ENCODE assay signal across 8 cellular contexts in genomic region chr16:50697421-50697715, GRCh38. TPM values are rescaled to one million over a fixed set of nuclear protein-coding genes. Genes with fewer than 3 reads are reported as not detected.
DNase-seq lines count a peak whose midpoint lies in the region; ATAC-seq and TF ChIP-seq lines count a peak whose summit lies in the region.

No MANE protein-coding gene starts in this region.

- H2BK15ac ChIP-seq in IMR-90 (ENCODE audit: low read depth, low read length), result no peak overlapping the region
- H2BK15ac ChIP-seq in neuronal stem cell (ENCODE audit: low read length), result peak overlapping the region; percentile 11

- H2BK5ac ChIP-seq in IMR-90 (ENCODE audit: low read depth, low read length, poor library complexity, severe bottlenecking) (no peak overlapping the region), neuronal stem cell (ENCODE audit: low read length) (no peak overlapping the region)

- DNase-seq in IMR-90, result no peak
- no peak for DNase-seq in coronary artery (ENCODE audit: low spot score)
- no peak for DNase-seq in neuronal stem cell (ENCODE audit: low spot score)
- no peak for DNase-seq in GOT3 (lab: John Stamatoyannopoulos, UW)
- no peak for DNase-seq in HCEC 1CT
- DNase-seq in inferior parietal cortex (ENCODE audit: extremely low spot score), result no peak
- DNase-seq in H4 (ENCODE audit: low spot score), result no peak

- CTCF ChIA-PET in IMR-90 (lab: Yijun Ruan, JAX), result no interaction called here

- H3K14ac ChIP-seq in IMR-90 (replicated peaks; ENCODE audit: low read depth, low read length) (no peak overlapping the region), neuronal stem cell (ENCODE audit: low read length) (no peak overlapping the region)

- no peak overlapping the region for H4K91ac ChIP-seq in IMR-90 (ENCODE audit: insufficient read depth, low read depth, low read length)
- no peak overlapping the region for H4K91ac ChIP-seq in neuronal stem cell (ENCODE audit: low read depth, low read length, poor library complexity)

- no TSS peak for BruUV-seq in IMR-90 (replicated peaks; lab: Mats Ljungman, UMichigan)

- H2BK120ac ChIP-seq in IMR-90 (ENCODE audit: low read depth, low read length) (no peak overlapping the region), neuronal stem cell (ENCODE audit: low read depth, low read length) (no peak overlapping the region)

- 0 out of 2 replicates have a peak overlapping the region, but pooled peaks have one; percentile 31 for H4K5ac ChIP-seq in IMR-90 (ENCODE audit: low read depth, low read length)

- H3K9me1 ChIP-seq in IMR-90 (ENCODE audit: insufficient read depth, low read length), result 0 out of 2 replicates have a peak, but pooled peaks cover 4% of the 10 kb centered on the region

- H3K23ac ChIP-seq in IMR-90 (ENCODE audit: low read depth, low read length) (no peak overlapping the region), neuronal stem cell (ENCODE audit: low read depth, low read length, poor library complexity) (no peak overlapping the region)

- H2AK5ac ChIP-seq in IMR-90 (ENCODE audit: low read depth, low read length) (no peak overlapping the region), neuronal stem cell (ENCODE audit: low read depth, low read length) (no peak overlapping the region)

- dilution Hi-C loops in IMR-90 (cut with HindIII; ENCODE audit: low sequenced_read_pairs, unreplicated experiment), result no loop called here

- WGBS in IMR-90 (ENCODE audit: extremely low coverage in 2 of 2, insufficient read length in 1 of 2), 2 experiments, result no CpG with 5 or more reads among the region's 5 CpGs
- no CpG with 5 or more reads among the region's 5 CpGs for WGBS in neuronal stem cell (ENCODE audit: extremely low coverage in 2 of 2, insufficient read length in 2 of 2, insufficient replicate concordance in 1 of 2), 2 donors

- H3K4me1 ChIP-seq in BLaER1 (peaks cover 65% of the 10 kb centered on the region), IMR-90 (ENCODE audit: control insufficient read depth, insufficient read depth, low read length) (no peaks in the 10 kb centered on the region), neuronal stem cell (ENCODE audit: control insufficient read depth in 2 of 2, insufficient read depth in 1 of 2, low read depth in 1 of 2, low read length in 2 of 2) (peaks cover 0 to 11% of the 10 kb centered on the region in 2 donors)

- peak overlapping the region; percentile 44; the same call in 1 of the 2 replicates for H3K4me3 ChIP-seq in BLaER1
- H3K4me3 ChIP-seq in IMR-90 (ENCODE audit: insufficient read depth, low read depth, low read length), result no peak overlapping the region
- peak overlapping the region; percentile 75 for H3K4me3 ChIP-seq in coronary artery
- no peak overlapping the region for H3K4me3 ChIP-seq in neuronal stem cell (ENCODE audit: low read length in 2 of 2)

- intact Hi-C loops in IMR-90 (cut with micrococcal nuclease), result no loop called here

- H3K4ac ChIP-seq in IMR-90 (ENCODE audit: low read depth, low read length) (no peak overlapping the region), neuronal stem cell (ENCODE audit: low read length) (no peak overlapping the region)

- TF ChIP-seq CTCF in IMR-90 (conservative IDR thresholded peaks at IDR 0.05; ENCODE audit: low read depth, low read length) (no peak), coronary artery (IDR thresholded peaks at IDR 0.05) (no peak)

- no peak overlapping the region for H4K8ac ChIP-seq in IMR-90 (ENCODE audit: low read depth in 2 of 2, low read length in 2 of 2)
- H4K8ac ChIP-seq in neuronal stem cell (ENCODE audit: low read depth, low read length), result no peak overlapping the region

- H3K56ac ChIP-seq in IMR-90 (ENCODE audit: extremely low read depth, insufficient read depth, low read length), result no peak overlapping the region

- no peak overlapping the region for H2BK20ac ChIP-seq in IMR-90 (ENCODE audit: low read depth, low read length)

- H3K79me1 ChIP-seq in IMR-90 (ENCODE audit: low read depth in 1 of 2, low read length in 2 of 2) (no peaks in the 10 kb centered on the region), neuronal stem cell (ENCODE audit: low read depth, low read length) (no peaks in the 10 kb centered on the region)

- H3K4me2 ChIP-seq in BLaER1 (peak overlapping the region; percentile 92), IMR-90 (ENCODE audit: low read depth, low read length) (no peak overlapping the region), neuronal stem cell (ENCODE audit: insufficient read depth, low read length, poor library complexity, severe bottlenecking) (no peak overlapping the region)

- TF ChIP-seq RAD21 in IMR-90 (IDR thresholded peaks at IDR 0.05; ENCODE audit: low read length), result no peak

- H3K27me3 ChIP-seq in BLaER1, result no peaks in the 10 kb centered on the region
- peaks cover 14% of the 10 kb centered on the region for H3K27me3 ChIP-seq in IMR-90 (ENCODE audit: control insufficient read depth, insufficient read depth, low read length)
- H3K27me3 ChIP-seq in neuronal stem cell (ENCODE audit: control insufficient read depth in 3 of 3, insufficient read depth in 3 of 3, low read depth in 1 of 3, low read length in 3 of 3), result peaks cover 2 to 42% (median 21%) of the 10 kb centered on the region in 3 experiments

- H3K9me3 ChIP-seq in BLaER1 (no peaks in the 10 kb centered on the region), IMR-90 (ENCODE audit: control insufficient read depth, insufficient read depth, low read length) (no peaks in the 10 kb centered on the region), neuronal stem cell (replicated peaks in 1 of 2; ENCODE audit: control insufficient read depth in 2 of 2, insufficient read depth in 1 of 2, low read depth in 1 of 2, low read length in 2 of 2) (peaks cover 0 to 1% of the 10 kb centered on the region in 2 donors)

- in situ Hi-C loops in IMR-90 (cut with MboI; ENCODE audit: low sequenced_read_pairs), result no loop called here

- H2AK9ac ChIP-seq in IMR-90 (replicated peaks; ENCODE audit: low read depth, low read length, poor library complexity), result peak overlapping the region; percentile 38

- POLR2A ChIA-PET in IMR-90 (lab: Charles Lee; ENCODE audit: unreplicated experiment), result no interaction called here

- H3K18ac ChIP-seq in IMR-90 (ENCODE audit: low read depth, low read length) (no peak overlapping the region), neuronal stem cell (ENCODE audit: low read length) (peak overlapping the region; percentile 5)

- ATAC-seq in IMR-90 (ENCODE audit: low read depth), result no peak

- no peak overlapping the region for H2BK12ac ChIP-seq in neuronal stem cell (ENCODE audit: low read length)

- H3K27ac ChIP-seq in BLaER1, result peak overlapping the region; percentile 68
- no peak overlapping the region for H3K27ac ChIP-seq in IMR-90 (ENCODE audit: insufficient read depth, low read length)
- H3K27ac ChIP-seq in coronary artery, result peak overlapping the region; percentile 11 to 57
- no peak overlapping the region for H3K27ac ChIP-seq in neuronal stem cell (replicated peaks; ENCODE audit: low read length)

- no peaks in the 10 kb centered on the region for H4K20me1 ChIP-seq in BLaER1
- no peaks in the 10 kb centered on the region for H4K20me1 ChIP-seq in IMR-90 (ENCODE audit: insufficient read depth, low read length)

- TF ChIP-seq POLR2A in IMR-90 (IDR thresholded peaks at IDR 0.05; ENCODE audit: low read depth, low read length), result no peak

- H3K9ac ChIP-seq in BLaER1, result peak overlapping the region; percentile 70; the same call in 1 of the 2 replicates
- H3K9ac ChIP-seq in IMR-90 (ENCODE audit: low read depth, low read length), result no peak overlapping the region
- H3K9ac ChIP-seq in neuronal stem cell (ENCODE audit: low read depth, low read length, poor library complexity), result no peak overlapping the region

- H3K36me3 ChIP-seq in BLaER1 (no peaks in the 10 kb centered on the region), IMR-90 (ENCODE audit: control insufficient read depth, insufficient read depth, low read length) (no peaks in the 10 kb centered on the region), neuronal stem cell (replicated peaks in 1 of 2; ENCODE audit: control insufficient read depth in 2 of 2, insufficient read depth in 2 of 2, low read length in 2 of 2) (no peaks in the 10 kb centered on the region)

- H2AFZ ChIP-seq in IMR-90 (replicated peaks; ENCODE audit: low read length, poor library complexity) (no peak overlapping the region), neuronal stem cell (ENCODE audit: low read length) (no peak overlapping the region)

TF ChIP-seq in IMR-90, 13 proteins besides CTCF, POLR2A, EP300 and RAD21:
- no peak for TF ChIP-seq CEBPB (IDR thresholded peaks at IDR 0.05; ENCODE audit: low read depth, low read length)
- TF ChIP-seq MAZ (IDR thresholded peaks at IDR 0.05; ENCODE audit: borderline replicate concordance, low read depth, low read length), result no peak
- no peak for TF ChIP-seq MXI1 (IDR thresholded peaks at IDR 0.05; ENCODE audit: borderline replicate concordance, low read depth, low read length)
- no peak for TF ChIP-seq BHLHE40 (IDR thresholded peaks at IDR 0.05; ENCODE audit: low read depth, low read length)
- no peak for TF ChIP-seq MAFK (IDR thresholded peaks at IDR 0.05; ENCODE audit: low read depth, low read length)
- no peak for TF ChIP-seq RCOR1 (IDR thresholded peaks at IDR 0.05; ENCODE audit: insufficient replicate concordance, low read length)
- TF ChIP-seq SMC3 (IDR thresholded peaks at IDR 0.05; ENCODE audit: low read depth, low read length), result no peak
- TF ChIP-seq FOS (IDR thresholded peaks at IDR 0.05; ENCODE audit: low read depth, low read length), result no peak
- TF ChIP-seq CHD1 (IDR thresholded peaks at IDR 0.05; ENCODE audit: low read depth, low read length), result no peak

RNA-seq across cellular contexts. Expression of gene NOD2, which starts 4.0 kb away (rescaled TPM):
- not detected in 2 replicates for total RNA-seq in IMR-90 (2012; rRNA removed)
- polyA plus RNA-seq in IMR-90 (2012; rRNA removed), result not detected in 2 replicates
- polyA plus RNA-seq in IMR-90 (2012; cell fraction: cytosol; rRNA removed), result not detected in 2 replicates
- 0.01 TPM in 1 of 2 replicates, not detected in the other for polyA plus RNA-seq in IMR-90 (2012; cell fraction: nucleus; rRNA removed; ENCODE audit: low replicate concordance)
- polyA plus RNA-seq in neuronal stem cell (2013, experiment 1 of 2), result 0.14 TPM
- 0.06 TPM for polyA plus RNA-seq in neuronal stem cell (2013, experiment 2 of 2)
- not detected in 2 replicates for total RNA-seq in H4 (2014; rRNA removed; shearing (Covaris generic))

RNA-seq across cellular contexts. Expression of gene SNX20, which starts 16.3 kb away (rescaled TPM):
- not detected in 2 replicates for total RNA-seq in IMR-90 (2012; rRNA removed)
- polyA plus RNA-seq in IMR-90 (2012; rRNA removed), result not detected in 2 replicates
- not detected in 2 replicates for polyA plus RNA-seq in IMR-90 (2012; cell fraction: cytosol; rRNA removed)
- polyA plus RNA-seq in IMR-90 (2012; cell fraction: nucleus; rRNA removed; ENCODE audit: low replicate concordance), result not detected in 2 replicates
- polyA plus RNA-seq in neuronal stem cell (2013, experiment 1 of 2), result not detected
- not detected for polyA plus RNA-seq in neuronal stem cell (2013, experiment 2 of 2)
- not detected in 2 replicates for total RNA-seq in H4 (2014; rRNA removed; shearing (Covaris generic))

RNA-seq across cellular contexts. Expression of gene CYLD, which starts 44.5 kb away (rescaled TPM):
- 37.3 and 50.8 TPM in 2 replicates for total RNA-seq in IMR-90 (2012; rRNA removed)
- polyA plus RNA-seq in IMR-90 (2012; rRNA removed), result 12.9 and 16.2 TPM in 2 replicates
- polyA plus RNA-seq in IMR-90 (2012; cell fraction: cytosol; rRNA removed), result 3.3 and 6.1 TPM in 2 replicates
- 2.9 and 16.3 TPM in 2 replicates for polyA plus RNA-seq in IMR-90 (2012; cell fraction: nucleus; rRNA removed; ENCODE audit: low replicate concordance)
- 5.4 TPM for polyA plus RNA-seq in neuronal stem cell (2013, experiment 1 of 2)
- polyA plus RNA-seq in neuronal stem cell (2013, experiment 2 of 2), result 5.6 TPM
- 20.2 and 24.9 TPM in 2 replicates for total RNA-seq in H4 (2014; rRNA removed; shearing (Covaris generic))

Comparison
In these comparisons a context has a peak if more than half of its experiments do, and no peak if none do; other contexts are left out.
1. H3K27ac ChIP-seq: peak in BLaER1 (single experiment) and coronary artery (2 of 2); none in IMR-90 (single experiment) and neuronal stem cell (single experiment).
2. H3K4me3 ChIP-seq: peak in BLaER1 (single experiment) and coronary artery (single experiment); none in IMR-90 (single experiment) and neuronal stem cell (0 of 2).